Comparison of ENCODE assay signal across 10 cellular contexts in genomic region chr2:85704800-85705679, GRCh38. TPM values are rescaled to one million over a fixed set of nuclear protein-coding genes. Genes with fewer than 3 reads are reported as not detected.
A peak's percentile ranks its signal among the peaks of the same experiment; 100 is the strongest.
DNase-seq lines count a peak whose midpoint lies in the region; ATAC-seq and TF ChIP-seq lines count a peak whose summit lies in the region.
"Had no signal": no experiment of that assay in that cellular context is flagged by ENCODE, and none has a peak within 500 bp of the region (broad histone marks: within the 10 kb centered on the region; RNA-seq: fewer than 3 reads in every experiment).

No MANE protein-coding gene starts in this region.

- no peaks in the 10 kb centered on the region for H3K9me3 Mint-ChIP-seq in activated naive CD4-positive, alpha-beta T cell treated with anti-CD3 and anti-CD28 coated beads, Interleukin-2, amount 50 U/mL, for 72 hours
- H3K9me3 Mint-ChIP-seq in stimulated activated memory B cell treated with anti-CD40 and anti-IgM and Interleukin-4, amounts not matched to agents 10 μg/mL and 1 μg/mL and 100 μg/mL, for 72 hours = no peaks in the 10 kb centered on the region

- in situ Hi-C loops in KBM-7 (cut with MboI; ENCODE audit: low pct_unique_long_range_greater_than_20kb, low sequenced_read_pairs) = no loop called here
- in situ Hi-C loops in brain microvascular endothelial cell (cut with HindIII; ENCODE audit: low pct_ligation_motif_present, low sequenced_read_pairs) = loop anchor here (25.0 kb wide), 1 partner anchor 107 kb away; no protein-coding TSS in a partner anchor

- H3K4me3 Mint-ChIP-seq in stimulated activated memory B cell treated with anti-CD40 and anti-IgM and Interleukin-4, amounts not matched to agents 10 μg/mL and 1 μg/mL and 100 μg/mL, for 72 hours = peak overlapping the region; percentile 60

- no peak for ATAC-seq in activated naive CD4-positive, alpha-beta T cell treated with anti-CD3 and anti-CD28 coated beads, Interleukin-2, amount 50 U/mL, for 72 hours
- peak; percentile 81 for ATAC-seq in stimulated activated memory B cell treated with anti-CD40 and anti-IgM and Interleukin-4, amounts not matched to agents 10 μg/mL and 1 μg/mL and 100 μg/mL, for 72 hours

- H3K27ac Mint-ChIP-seq in activated naive CD4-positive, alpha-beta T cell treated with anti-CD3 and anti-CD28 coated beads, Interleukin-2, amount 50 U/mL, for 72 hours = peak overlapping the region; percentile 1 to 15
- H3K27ac Mint-ChIP-seq in stimulated activated memory B cell treated with anti-CD40 and anti-IgM and Interleukin-4, amounts not matched to agents 10 μg/mL and 1 μg/mL and 100 μg/mL, for 72 hours = peak overlapping the region; percentile 64

- no peaks in the 10 kb centered on the region for H3K36me3 Mint-ChIP-seq in activated naive CD4-positive, alpha-beta T cell treated with anti-CD3 and anti-CD28 coated beads, Interleukin-2, amount 50 U/mL, for 72 hours
- no peaks in the 10 kb centered on the region for H3K36me3 Mint-ChIP-seq in stimulated activated memory B cell treated with anti-CD40 and anti-IgM and Interleukin-4, amounts not matched to agents 10 μg/mL and 1 μg/mL and 100 μg/mL, for 72 hours

- H3K27me3 ChIP-seq in brain microvascular endothelial cell (replicated peaks) = no peaks in the 10 kb centered on the region

- TF ChIP-seq CTCF in brain microvascular endothelial cell (IDR thresholded peaks at IDR 0.05; ENCODE audit: low read depth, low read length, missing control alignments) = no peak

- H3K36me3 ChIP-seq in brain microvascular endothelial cell (replicated peaks) = no peaks in the 10 kb centered on the region

- H3K27ac ChIP-seq in brain microvascular endothelial cell = peak overlapping the region; percentile 45

- peak in 1 of 2 donors; percentile 23 for DNase-seq in activated naive CD4-positive, alpha-beta T cell treated with anti-CD3 and anti-CD28 coated beads, Interleukin-2, amount 50 U/mL, for 72 hours (ENCODE audit: low spot score in 2 of 2)
- no peak for DNase-seq in activated naive CD4-positive, alpha-beta T cell treated with Interleukin-2 at 50 U/mL for 16 hours
- peak; percentile 53 for DNase-seq in KBM-7
- no peak for DNase-seq in brain microvascular endothelial cell
- no peak for DNase-seq in NCI-H345 treated with DMSO at 0.1 percent for 48 hours (lab: John Stamatoyannopoulos, UW; ENCODE audit: unreplicated experiment)
- no peak for DNase-seq in SW 1271 (lab: John Stamatoyannopoulos, UW)
- no peak for DNase-seq in NCI-H1092 treated with DMSO at 0.1 percent for 48 hours (lab: John Stamatoyannopoulos, UW)

- peaks cover 49% of the 10 kb centered on the region for H3K4me1 Mint-ChIP-seq in stimulated activated memory B cell treated with anti-CD40 and anti-IgM and Interleukin-4, amounts not matched to agents 10 μg/mL and 1 μg/mL and 100 μg/mL, for 72 hours

- no peak overlapping the region for H3K4me3 ChIP-seq in brain microvascular endothelial cell (ENCODE audit: low read depth, low read length)

- H3K27me3 Mint-ChIP-seq in stimulated activated memory B cell treated with anti-CD40 and anti-IgM and Interleukin-4, amounts not matched to agents 10 μg/mL and 1 μg/mL and 100 μg/mL, for 72 hours = no peaks in the 10 kb centered on the region

RNA-seq across cellular contexts. Expression of gene GNLY, which starts 10.9 kb away (rescaled TPM):
- total RNA-seq in activated naive CD4-positive, alpha-beta T cell treated with anti-CD3 and anti-CD28 coated beads, Interleukin-2, amount 50 U/mL, for 72 hours = 10 to 100 TPM; 24.0 to 31.8 TPM

RNA-seq across cellular contexts. Expression of gene SFTPB, which starts 37.0 kb away (rescaled TPM):
- total RNA-seq in activated naive CD4-positive, alpha-beta T cell treated with anti-CD3 and anti-CD28 coated beads, Interleukin-2, amount 50 U/mL, for 72 hours = not detected
- total RNA-seq: lower leg skin; T-helper 1 cell treated with Interleukin-12 subunit alpha and Interleukin-12 subunit beta and Interleukin-4 antibody, amounts not matched to agents 30 ng/mL and 1 ng/mL, for 36 hours had no signal

RNA-seq across cellular contexts. Expression of gene ATOH8, which starts 48.8 kb away (rescaled TPM):
- total RNA-seq in activated naive CD4-positive, alpha-beta T cell treated with anti-CD3 and anti-CD28 coated beads, Interleukin-2, amount 50 U/mL, for 72 hours = not detected
